8 cellular contexts compared by ENCODE assay signal in the genomic region with DNA sequence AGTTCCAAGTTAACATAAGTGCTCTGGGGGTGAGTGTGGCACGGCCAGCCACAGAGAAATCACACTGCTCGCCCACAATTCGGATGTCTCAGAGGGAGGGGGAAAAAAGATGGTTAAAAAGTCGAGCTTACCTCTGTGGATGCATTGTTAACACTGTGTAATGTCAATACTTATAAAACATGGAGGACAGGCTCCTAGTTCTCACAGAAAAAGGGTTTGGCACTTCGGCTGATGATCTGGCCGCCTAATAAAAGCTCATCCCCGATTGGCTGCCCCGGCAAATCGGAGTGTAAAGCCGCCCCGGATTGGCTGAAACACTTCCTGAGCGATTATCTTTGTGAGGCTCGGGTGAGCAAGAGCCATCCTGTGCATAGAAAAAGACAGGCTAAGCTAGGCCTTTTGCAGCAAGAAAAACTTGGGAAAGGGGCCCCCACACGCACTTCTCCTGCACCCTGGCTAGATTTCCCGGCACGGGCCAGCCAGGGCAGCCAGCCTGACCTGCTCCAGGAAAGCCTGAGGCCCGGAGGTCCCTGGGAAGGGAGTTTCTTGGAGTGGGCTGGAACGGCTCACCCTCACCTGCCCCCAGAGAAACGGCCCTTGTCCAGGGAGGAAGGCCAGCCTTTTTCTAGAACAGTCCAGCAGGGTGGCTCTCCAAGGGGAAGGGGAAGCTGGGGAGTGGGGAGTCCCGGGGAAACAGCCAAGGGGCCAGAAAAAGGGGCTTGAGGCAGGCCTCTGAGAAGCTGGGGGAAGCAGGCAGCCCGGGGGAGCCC. TPM values are rescaled to one million over a fixed set of nuclear protein-coding genes. Genes with fewer than 3 reads are reported as not detected.
A peak's percentile ranks its signal among the peaks of the same experiment; 100 is the strongest.
DNase-seq lines count a peak whose midpoint lies in the region; ATAC-seq lines count a peak whose summit lies in the region.

A gene (minus strand): TSS at position 174 of the 770 bp plus-strand sequence. CDS start 29 bp downstream, at position 145.

- H3K4me1 ChIP-seq in esophagus (ENCODE audit: control insufficient read depth in 2 of 2, insufficient read depth in 2 of 2, low read length in 1 of 2) (peaks cover 12 to 19% of the 10 kb centered on the region in 2 donors), muscle layer of duodenum (ENCODE audit: control insufficient read depth in 1 of 2, insufficient read depth in 2 of 2, low read length in 2 of 2) (peaks cover 70 to 93% of the 10 kb centered on the region in 2 donors)

- H3K27me3 ChIP-seq in esophagus (ENCODE audit: control insufficient read depth in 1 of 2, insufficient read depth in 2 of 2, low read length in 2 of 2) (no peaks in the 10 kb centered on the region), muscle layer of duodenum (ENCODE audit: low read depth, low read length) (no peaks in the 10 kb centered on the region)

- H3K4me3 ChIP-seq in esophagus (ENCODE audit: low read depth in 1 of 2, low read length in 2 of 2) (peak within 1 kb of the TSS; percentile 13 to 47), muscle layer of duodenum (ENCODE audit: low read depth in 1 of 2, low read length in 2 of 2) (peak within 1 kb of the TSS; percentile 51 to 56)

- DNase-seq in COR-L47 (lab: John Stamatoyannopoulos, UW) (peak; percentile 86), LHCN-M2 (ENCODE audit: low read depth) (peak; percentile 96), RPMI7951 (ENCODE audit: low read depth) (peak; percentile 96)
- DNase-seq in activated T-cell treated with anti-CD3 and anti-CD28 coated beads, Interleukin-2, amount 50 U/mL, for 48 hours, result peak; percentile 100
- peak; percentile 90 for DNase-seq in stimulated activated CD8-positive, alpha-beta memory T cell treated with anti-CD3 and anti-CD28 coated beads, Interleukin-7, amount 100 ng/mL, for 24 hours (ENCODE audit: low read depth)

- 5 to 6% methylated on average over 20 to 21 of the region's 21 CpGs for WGBS in esophagus, 2 donors

- H3K36me3 ChIP-seq in esophagus (ENCODE audit: control insufficient read depth in 2 of 2, insufficient read depth in 2 of 2, low read length in 1 of 2), result no peaks in the 10 kb centered on the region
- no peaks in the 10 kb centered on the region for H3K36me3 ChIP-seq in muscle layer of duodenum (ENCODE audit: control insufficient read depth in 1 of 2, insufficient read depth in 2 of 2, low read length in 2 of 2)

- peak; percentile 39 for ATAC-seq in GM21576 (IDR thresholded peaks at IDR 0.05; ENCODE audit: unreplicated experiment)

- H3K9me3 ChIP-seq in esophagus (ENCODE audit: control insufficient read depth in 2 of 2, insufficient read depth in 1 of 2, low read depth in 1 of 2, low read length in 1 of 2) (no peaks in the 10 kb centered on the region), muscle layer of duodenum (ENCODE audit: control insufficient read depth in 1 of 2, low read length in 2 of 2) (no peaks in the 10 kb centered on the region)

- H3K27ac ChIP-seq in esophagus (ENCODE audit: low read depth in 2 of 2, low read length in 1 of 2) (peak within 1 kb of the TSS; percentile 98 to 99), muscle layer of duodenum (ENCODE audit: low read length) (peak within 1 kb of the TSS; percentile 98)

RNA-seq across cellular contexts. Expression of the gene that starts here (rescaled TPM):
- 50.1 and 56.4 TPM in 2 replicates for total RNA-seq in LHCN-M2 (2014; rRNA removed)
- 15.4 TPM for polyA plus RNA-seq in LHCN-M2 (2012)
- total RNA-seq in RPMI7951 (2014; rRNA removed; shearing (Covaris generic)), result 26.6 and 36.0 TPM in 2 replicates
- polyA plus RNA-seq in esophagus, result 10 to 100 TPM in 1 of 2 donors, 1 to 10 TPM in 1; 8.8 to 18.7 TPM

Comparison
In these comparisons a context has a peak if more than half of its experiments do, and no peak if none do; other contexts are left out.
1. Peak in every context shown above with its lines: DNase-seq, ATAC-seq, H3K4me3 ChIP-seq and H3K27ac ChIP-seq.